ENCODE assay signal across 1 cellular context in genomic region chr7:101402081-101402779, GRCh38.
TF ChIP-seq lines count a peak whose summit lies in the region.

No MANE protein-coding gene starts in this region.

TF ChIP-seq in IMR-90, 13 proteins besides CTCF, POLR2A, EP300 and RAD21:
- TF ChIP-seq ELK1 (IDR thresholded peaks at IDR 0.05; ENCODE audit: borderline replicate concordance, low read depth, low read length) (no peak), FOS (IDR thresholded peaks at IDR 0.05; ENCODE audit: low read depth, low read length) (no peak), SMC3 (IDR thresholded peaks at IDR 0.05; ENCODE audit: low read depth, low read length) (no peak), CEBPB (IDR thresholded peaks at IDR 0.05; ENCODE audit: low read depth, low read length) (no peak), MAZ (IDR thresholded peaks at IDR 0.05; ENCODE audit: borderline replicate concordance, low read depth, low read length) (no peak), RFX5 (IDR thresholded peaks at IDR 0.05; ENCODE audit: low read depth, low read length) (no peak), CHD1 (IDR thresholded peaks at IDR 0.05; ENCODE audit: low read depth, low read length) (no peak), USF2 (IDR thresholded peaks at IDR 0.05; ENCODE audit: low read depth, low read length) (no peak), RCOR1 (IDR thresholded peaks at IDR 0.05; ENCODE audit: insufficient replicate concordance, low read length) (no peak), MAFK (IDR thresholded peaks at IDR 0.05; ENCODE audit: low read depth, low read length) (no peak), BHLHE40 (IDR thresholded peaks at IDR 0.05; ENCODE audit: low read depth, low read length) (no peak)
